ENCODE assay signal across 8 cellular contexts in genomic region chr7:28093617-28094232, GRCh38.
A peak's percentile ranks its signal among the peaks of the same experiment; 100 is the strongest.
DNase-seq lines count a peak whose midpoint lies in the region; ATAC-seq, FAIRE-seq and TF ChIP-seq lines count a peak whose summit lies in the region.

No MANE protein-coding gene starts in this region.

- POLR2A ChIA-PET in activated CD4-positive, alpha-beta T cell treated with anti-CD3 and anti-CD28 coated beads, Interleukin-2, amount 10 ng/mL, durations not matched to agents 7 days and 5 days (lab: Charles Lee): no interaction called here

- no peak overlapping the region for H3K4me3 Mint-ChIP-seq in activated CD4-positive, alpha-beta T cell treated with anti-CD3 and anti-CD28 coated beads, Interleukin-2, amount 10 ng/mL, durations not matched to agents 7 days and 5 days
- no peak overlapping the region for H3K4me3 Mint-ChIP-seq in natural killer cell

- no peak overlapping the region for H3K27ac Mint-ChIP-seq in activated CD4-positive, alpha-beta T cell treated with anti-CD3 and anti-CD28 coated beads, Interleukin-2, amount 10 ng/mL, durations not matched to agents 7 days and 5 days
- H3K27ac Mint-ChIP-seq in natural killer cell: peak overlapping the region; percentile 44 to 56

- ATAC-seq in natural killer cell: peak; percentile 52 to 62 (median 58)

- DNase-seq in NCI-H226 (peak; percentile 68), erythroblast (lab: John Stamatoyannopoulos, UW) (peak; percentile 63 to 73), natural killer cell (peak; percentile 56), suprapubic skin (ENCODE audit: low spot score in 2 of 2) (peak; percentile 84 to 92), GM19238 (ENCODE audit: insufficient read length, low spot score) (no peak)
- DNase-seq in activated CD4-positive, alpha-beta T cell treated with anti-CD3 and anti-CD28 coated beads, Interleukin-2, amount 10 ng/mL, durations not matched to agents 7 days and 5 days: peak; percentile 56

- no peaks in the 10 kb centered on the region for H3K9me3 Mint-ChIP-seq in activated CD4-positive, alpha-beta T cell treated with anti-CD3 and anti-CD28 coated beads, Interleukin-2, amount 10 ng/mL, durations not matched to agents 7 days and 5 days
- H3K9me3 Mint-ChIP-seq in natural killer cell: no peaks in the 10 kb centered on the region

- FAIRE-seq in A204.1 (lab: Jason Lieb, UNC): peak; percentile 83

- no peak for TF ChIP-seq POLR2A in erythroblast (IDR thresholded peaks at IDR 0.05; ENCODE audit: low read length)
- TF ChIP-seq POLR2A in suprapubic skin (IDR thresholded peaks at IDR 0.05): no peak

- H3K36me3 Mint-ChIP-seq in activated CD4-positive, alpha-beta T cell treated with anti-CD3 and anti-CD28 coated beads, Interleukin-2, amount 10 ng/mL, durations not matched to agents 7 days and 5 days (ENCODE audit: low read depth): no peaks in the 10 kb centered on the region
- no peaks in the 10 kb centered on the region for H3K36me3 Mint-ChIP-seq in natural killer cell

- TF ChIP-seq CTCF in GM12872 (IDR thresholded peaks at IDR 0.05; ENCODE audit: insufficient read depth, low read depth, low read length) (peak; percentile 61), natural killer cell (IDR thresholded peaks at IDR 0.05) (peak; percentile 43), suprapubic skin (IDR thresholded peaks at IDR 0.05) (peak; percentile 20 to 52)

- H3K27me3 Mint-ChIP-seq in activated CD4-positive, alpha-beta T cell treated with anti-CD3 and anti-CD28 coated beads, Interleukin-2, amount 10 ng/mL, durations not matched to agents 7 days and 5 days: no peaks in the 10 kb centered on the region
- H3K27me3 Mint-ChIP-seq in natural killer cell (ENCODE audit: low read depth in 2 of 2): no peaks in the 10 kb centered on the region

- peaks cover 11% of the 10 kb centered on the region for H3K4me1 ChIP-seq in suprapubic skin

- no peaks in the 10 kb centered on the region for H3K36me3 ChIP-seq in suprapubic skin

- no peaks in the 10 kb centered on the region for H3K9me3 ChIP-seq in suprapubic skin

- H3K4me1 Mint-ChIP-seq in activated CD4-positive, alpha-beta T cell treated with anti-CD3 and anti-CD28 coated beads, Interleukin-2, amount 10 ng/mL, durations not matched to agents 7 days and 5 days: peaks cover 8% of the 10 kb centered on the region
- H3K4me1 Mint-ChIP-seq in natural killer cell: peaks cover 47 to 59% of the 10 kb centered on the region in 2 donors

- TF ChIP-seq EP300 in suprapubic skin (IDR thresholded peaks at IDR 0.05): no peak

- no peak overlapping the region for H3K4me3 ChIP-seq in suprapubic skin

- CTCF ChIA-PET in activated CD4-positive, alpha-beta T cell treated with anti-CD3 and anti-CD28 coated beads, Interleukin-2, amount 10 ng/mL, durations not matched to agents 7 days and 5 days (lab: Charles Lee): interaction anchor here (0.7 to 1.6 kb wide), 6 partner anchors 12 to 1019 kb away, joined by 3 to 4 read pairs (median 3); no protein-coding TSS in a partner anchor

- no peak overlapping the region for H3K27ac ChIP-seq in suprapubic skin

- WGBS in suprapubic skin: 73% methylated on average over 9 of the region's 9 CpGs

- intact Hi-C loops in natural killer cell (cut with micrococcal nuclease): no loop called here

- no peaks in the 10 kb centered on the region for H3K27me3 ChIP-seq in suprapubic skin
